11 cellular contexts compared by ENCODE assay signal in the genomic region with DNA sequence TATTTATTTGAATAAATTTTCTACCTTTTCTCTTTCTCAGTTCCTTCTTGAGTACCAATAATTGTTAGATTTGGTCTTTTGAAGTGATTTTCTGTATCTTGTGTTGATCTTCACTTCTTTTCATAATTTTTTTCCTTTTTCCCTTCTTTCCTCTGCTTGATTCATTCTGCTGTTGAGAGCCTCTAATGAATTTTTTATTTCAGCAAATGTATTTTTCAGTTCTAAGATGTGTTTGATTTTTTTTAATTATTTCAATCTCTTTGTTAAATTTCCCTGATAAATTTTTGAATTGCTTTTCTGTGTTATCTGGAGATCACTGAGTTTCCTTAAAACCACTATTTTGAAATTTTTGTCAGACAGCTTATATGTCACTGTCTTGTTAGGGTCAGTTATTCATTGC.
"Had no signal": no experiment of that assay in that cellular context is flagged by ENCODE, and none has a peak within 500 bp of the region (broad histone marks: within the 10 kb centered on the region; RNA-seq: fewer than 3 reads in every experiment).

No MANE protein-coding gene starts in this region.

- H3K4me1 ChIP-seq: HAP-1 had no signal

- DNase-seq: GM23248, GOT3, H7, H9, HCEC 1CT, HFFc6 had no signal

- H3K27ac ChIP-seq: GM23248 had no signal

- FAIRE-seq: H1, H54 had no signal

- H3K4me3 ChIP-seq: GM23248, GM23338, HAP-1 had no signal

- H3K4me2 ChIP-seq: GM23338 had no signal

- H3K36me3 ChIP-seq: HAP-1 had no signal

- H3K9me3 ChIP-seq: HAP-1 had no signal

- H3K9ac ChIP-seq: GM23248 had no signal

- H2AFZ ChIP-seq: GM23248, GM23338 had no signal

- ATAC-seq: GM23338, HCT116 had no signal
